ENCODE assay signal across 16 cellular contexts in the genomic region with DNA sequence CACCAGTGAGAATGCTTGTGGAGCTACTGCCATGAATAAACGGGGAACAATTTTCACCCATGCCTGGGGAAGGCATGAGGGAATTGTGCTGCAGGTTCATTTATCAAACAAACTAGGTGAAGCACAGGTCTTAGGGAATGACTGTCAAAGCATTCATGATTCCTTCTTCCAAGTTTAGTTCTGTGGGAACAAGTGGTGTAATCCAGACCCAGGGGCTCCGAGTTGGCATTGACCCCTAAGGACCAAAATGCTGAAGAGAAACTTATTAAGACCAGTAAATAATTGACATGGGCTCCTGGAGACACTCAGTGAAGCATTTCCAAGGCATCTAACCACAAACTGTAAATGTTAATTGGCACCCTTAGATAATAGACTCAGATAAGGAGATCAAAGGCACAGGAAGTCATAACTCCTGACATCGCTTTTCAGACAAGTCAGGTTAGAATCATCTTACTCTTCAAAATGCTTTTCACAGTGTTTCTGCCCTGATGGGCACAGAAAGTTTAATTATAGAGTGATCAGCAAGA.
DNase-seq lines count a peak whose midpoint lies in the region; ATAC-seq, FAIRE-seq and TF ChIP-seq lines count a peak whose summit lies in the region.
"Had no signal": no experiment of that assay in that cellular context is flagged by ENCODE, and none has a peak within 500 bp of the region (broad histone marks: within the 10 kb centered on the region; RNA-seq: fewer than 3 reads in every experiment).

No MANE protein-coding gene starts in this region.

- no peak for TF ChIP-seq EP300 in A549 (IDR thresholded peaks at IDR 0.05)

- no peak for TF ChIP-seq CTCF in A549 (IDR thresholded peaks at IDR 0.05)
- TF ChIP-seq CTCF in Caco-2 (IDR thresholded peaks at IDR 0.05; ENCODE audit: insufficient read depth in 1 of 2, low read depth in 1 of 2, low read length in 1 of 2, severe bottlenecking in 1 of 2, unreplicated experiment in 1 of 2), result no peak

- H3K36me3 Mint-ChIP-seq in Caco-2 (ENCODE audit: insufficient read depth, unreplicated experiment), result no peaks in the 10 kb centered on the region
- H3K36me3 Mint-ChIP-seq in stimulated activated effector memory CD8-positive, alpha-beta T cell treated with anti-CD3 and anti-CD28 coated beads, Interleukin-12 subunit alpha, Interleukin-12 subunit beta, amount 100 ng/mL, for 72 hours, result no peaks in the 10 kb centered on the region

- BruUV-seq in Caco-2 (replicated peaks; lab: Mats Ljungman, UMichigan), result no TSS peak

- TF ChIP-seq POLR2A in A549 (IDR thresholded peaks at IDR 0.05; ENCODE audit: low read length), result no peak

- DNase-seq in A549 (ENCODE audit: low read depth in 1 of 2, low spot score in 1 of 2) (no peak), Caco-2 (no peak), NCI-H69 (lab: John Stamatoyannopoulos, UW) (peak; percentile 69), epithelial cell of prostate (ENCODE audit: low read depth, low spot score) (no peak), NCI-H2029 (lab: John Stamatoyannopoulos, UW) (no peak)
- DNase-seq in stimulated activated effector memory CD8-positive, alpha-beta T cell treated with anti-CD3 and anti-CD28 coated beads, Interleukin-12 subunit alpha, Interleukin-12 subunit beta, amount 100 ng/mL, for 72 hours (ENCODE audit: low spot score in 2 of 2), result no peak
- DNase-seq: activated T-cell treated with anti-CD3 and anti-CD28 coated beads for 4 hours, caudate nucleus, COR-L47, MV-4-11, T1000 had no signal

- H3K27ac ChIP-seq in A549 (peak overlapping the region; percentile 21 to 74; a peak in 5 of 6 replicates), epithelial cell of prostate (peak overlapping the region; percentile 70)
- H3K27ac ChIP-seq: HL-60 had no signal

- H3K27ac Mint-ChIP-seq in Caco-2 (ENCODE audit: unreplicated experiment), result peak overlapping the region; percentile 57
- no peak overlapping the region for H3K27ac Mint-ChIP-seq in stimulated activated effector memory CD8-positive, alpha-beta T cell treated with anti-CD3 and anti-CD28 coated beads, Interleukin-12 subunit alpha, Interleukin-12 subunit beta, amount 100 ng/mL, for 72 hours

- POLR2A ChIA-PET in A549 (lab: Yijun Ruan, JAX), result no interaction called here
- POLR2A ChIA-PET in Caco-2 (lab: Charles Lee), result no interaction called here

- H3K9me3 ChIP-seq in A549 (no peaks in the 10 kb centered on the region), Caco-2 (no peaks in the 10 kb centered on the region)

- no peaks in the 10 kb centered on the region for H3K36me3 ChIP-seq in Caco-2 (ENCODE audit: control insufficient read depth, insufficient read depth, low read length)

- FAIRE-seq in A549 (lab: Jason Lieb, UNC), result no peak
- FAIRE-seq: GM12892, urothelium cell line had no signal

- H3K4me1 ChIP-seq in A549, result peaks cover 25% of the 10 kb centered on the region
- H3K4me1 ChIP-seq in Caco-2, result peaks cover 27% of the 10 kb centered on the region

- H3K27me3 Mint-ChIP-seq in Caco-2 (ENCODE audit: insufficient read depth, unreplicated experiment), result no peaks in the 10 kb centered on the region

- intact Hi-C loops in Caco-2 (cut with micrococcal nuclease; ENCODE audit: unreplicated experiment), result no loop called here

- WGBS in A549 (ENCODE audit: missing lambda C conversion rate), result 72% methylated on average over 3 of the region's 3 CpGs

- H3K9me3 Mint-ChIP-seq in Caco-2 (ENCODE audit: unreplicated experiment), result peaks cover 11% of the 10 kb centered on the region
- H3K9me3 Mint-ChIP-seq in stimulated activated effector memory CD8-positive, alpha-beta T cell treated with anti-CD3 and anti-CD28 coated beads, Interleukin-12 subunit alpha, Interleukin-12 subunit beta, amount 100 ng/mL, for 72 hours, result no peaks in the 10 kb centered on the region

- H3K4me3 Mint-ChIP-seq in Caco-2 (ENCODE audit: unreplicated experiment), result no peak overlapping the region
- no peak overlapping the region for H3K4me3 Mint-ChIP-seq in stimulated activated effector memory CD8-positive, alpha-beta T cell treated with anti-CD3 and anti-CD28 coated beads, Interleukin-12 subunit alpha, Interleukin-12 subunit beta, amount 100 ng/mL, for 72 hours

- no peaks in the 10 kb centered on the region for H3K27me3 ChIP-seq in Caco-2 (replicated peaks; ENCODE audit: control insufficient read depth, insufficient read depth, low read length)

- H3K4me3 ChIP-seq in A549, result no peak overlapping the region
- no peak overlapping the region for H3K4me3 ChIP-seq in Caco-2 (ENCODE audit: low read depth, low read length)

- H3K4me1 Mint-ChIP-seq in Caco-2 (ENCODE audit: low read depth, unreplicated experiment), result peaks cover 13% of the 10 kb centered on the region
- peaks cover 31% of the 10 kb centered on the region for H3K4me1 Mint-ChIP-seq in stimulated activated effector memory CD8-positive, alpha-beta T cell treated with anti-CD3 and anti-CD28 coated beads, Interleukin-12 subunit alpha, Interleukin-12 subunit beta, amount 100 ng/mL, for 72 hours

- H3K4me2 ChIP-seq in A549, result peak overlapping the region; percentile 22; the same call in 2 of the 3 replicates

- CTCF ChIA-PET in A549 (lab: Yijun Ruan, JAX), result interaction anchor here (1.0 to 1.3 kb wide), 2 partner anchors 111 to 350 kb away, joined by 3 to 4 read pairs; partner anchors contain the start of gene ARL4C
- CTCF ChIA-PET in Caco-2 (lab: Charles Lee), result no interaction called here

- no peak for TF ChIP-seq RAD21 in A549 (conservative IDR thresholded peaks at IDR 0.05 in 1 of 2, IDR thresholded peaks at IDR 0.05 in 1 of 2)

- no peak for ATAC-seq in A549
- no peak for ATAC-seq in GM21390 (IDR thresholded peaks at IDR 0.05; ENCODE audit: unreplicated experiment)
- ATAC-seq in stimulated activated effector memory CD8-positive, alpha-beta T cell treated with anti-CD3 and anti-CD28 coated beads, Interleukin-12 subunit alpha, Interleukin-12 subunit beta, amount 100 ng/mL, for 72 hours, result no peak
- ATAC-seq in HG03175 (IDR thresholded peaks at IDR 0.05; ENCODE audit: unreplicated experiment), result no peak

TF ChIP-seq in A549, 52 proteins besides CTCF, POLR2A, EP300 and RAD21:
- peak; percentile 63; the same call in 1 of the 2 replicates for TF ChIP-seq GATA3 (IDR thresholded peaks at IDR 0.05; ENCODE audit: borderline replicate concordance)
- TF ChIP-seq, protein P1, sequence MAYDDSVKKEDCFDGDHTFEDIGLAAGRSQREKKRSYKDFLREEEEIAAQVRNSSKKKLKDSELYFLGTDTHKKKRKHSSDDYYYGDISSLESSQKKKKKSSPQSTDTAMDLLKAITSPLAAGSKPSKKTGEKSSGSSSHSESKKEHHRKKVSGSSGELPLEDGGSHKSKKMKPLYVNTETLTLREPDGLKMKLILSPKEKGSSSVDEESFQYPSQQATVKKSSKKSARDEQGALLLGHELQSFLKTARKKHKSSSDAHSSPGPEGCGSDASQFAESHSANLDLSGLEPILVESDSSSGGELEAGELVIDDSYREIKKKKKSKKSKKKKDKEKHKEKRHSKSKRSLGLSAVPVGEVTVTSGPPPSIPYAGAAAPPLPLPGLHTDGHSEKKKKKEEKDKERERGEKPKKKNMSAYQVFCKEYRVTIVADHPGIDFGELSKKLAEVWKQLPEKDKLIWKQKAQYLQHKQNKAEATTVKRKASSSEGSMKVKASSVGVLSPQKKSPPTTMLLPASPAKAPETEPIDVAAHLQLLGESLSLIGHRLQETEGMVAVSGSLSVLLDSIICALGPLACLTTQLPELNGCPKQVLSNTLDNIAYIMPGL (CRISPR knock-in tag; IDR thresholded peaks at IDR 0.05; ENCODE audit: borderline replicate concordance), result no peak
- TF ChIP-seq RCOR1 (IDR thresholded peaks at IDR 0.05; ENCODE audit: low read depth, low read length), result no peak
- no peak for TF ChIP-seq ESRRA (IDR thresholded peaks at IDR 0.05; ENCODE audit: borderline replicate concordance, low read length)
